ENCODE assay signal across 15 cellular contexts in the genomic region with DNA sequence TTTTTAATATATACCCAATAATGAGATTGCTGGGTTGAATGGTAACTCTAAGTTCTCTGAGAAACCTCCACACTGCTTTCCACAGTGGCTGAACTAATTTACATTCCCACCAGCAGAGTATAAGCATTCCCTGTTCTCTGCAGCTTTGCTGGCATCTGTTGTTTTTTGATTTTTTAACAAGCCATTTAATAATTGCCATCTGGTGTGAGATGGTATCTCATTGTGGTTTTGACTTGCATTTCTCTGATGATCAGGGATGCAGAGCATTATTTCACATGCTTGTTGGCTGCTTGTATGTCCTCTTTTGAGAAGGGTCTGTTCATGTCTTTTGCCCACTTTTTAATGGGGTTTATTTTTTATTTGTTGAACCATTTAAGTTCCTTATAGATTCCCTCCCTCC.
"Had no signal": no experiment of that assay in that cellular context is flagged by ENCODE, and none has a peak within 500 bp of the region (broad histone marks: within the 10 kb centered on the region; RNA-seq: fewer than 3 reads in every experiment).

No MANE protein-coding gene starts in this region.

- H3K27ac ChIP-seq: right atrium auricular region, suprapubic skin had no signal

- FAIRE-seq: islet of Langerhans, small intestine had no signal

- H3K9me3 ChIP-seq: right atrium auricular region, suprapubic skin had no signal

- H3K4me1 ChIP-seq: right atrium auricular region had no signal

- H3K27ac Mint-ChIP-seq: dendritic cell treated with granulocyte-macrophage colony-stimulating factor and Interleukin-4, amounts not matched to agents 40 ng/mL and 50 ng/mL, for 4 days; progenitor cell of endocrine pancreas; type B pancreatic cell had no signal

- ATAC-seq: activated CD4-positive, CD25-positive, alpha-beta regulatory T cell treated with anti-CD3 and anti-CD28 coated beads, Interleukin-2, amount 50 U/mL, for 24 hours; stimulated activated naive CD8-positive, alpha-beta T cell treated with anti-CD3 and anti-CD28 coated beads, Interleukin-15, Interleukin-2, amounts not matched to agents 100 U/mL and 50 U/mL, for 24 hours had no signal

- H3K9me3 Mint-ChIP-seq: dendritic cell treated with granulocyte-macrophage colony-stimulating factor and Interleukin-4, amounts not matched to agents 40 ng/mL and 50 ng/mL, for 4 days; type B pancreatic cell had no signal

- H3K36me3 ChIP-seq: right atrium auricular region, suprapubic skin had no signal

- DNase-seq: activated CD4-positive, alpha-beta T cell treated with anti-CD3 and anti-CD28 coated beads, Interleukin-2, amount 50 U/mL, for 1 hour; activated naive CD4-positive, alpha-beta T cell; aorta; effector memory CD4-positive, alpha-beta T cell; midbrain; small intestine; stimulated activated naive CD8-positive, alpha-beta T cell treated with anti-CD3 and anti-CD28 coated beads, Interleukin-15, Interleukin-2, amounts not matched to agents 100 U/mL and 50 U/mL, for 24 hours; T1000 had no signal

- H3K4me3 Mint-ChIP-seq: dendritic cell treated with granulocyte-macrophage colony-stimulating factor and Interleukin-4, amounts not matched to agents 40 ng/mL and 50 ng/mL, for 4 days; type B pancreatic cell had no signal

- H3K36me3 Mint-ChIP-seq: type B pancreatic cell had no signal

- H3K4me3 ChIP-seq: right atrium auricular region, suprapubic skin had no signal
